ENCODE assay signal across 17 cellular contexts in the genomic region with DNA sequence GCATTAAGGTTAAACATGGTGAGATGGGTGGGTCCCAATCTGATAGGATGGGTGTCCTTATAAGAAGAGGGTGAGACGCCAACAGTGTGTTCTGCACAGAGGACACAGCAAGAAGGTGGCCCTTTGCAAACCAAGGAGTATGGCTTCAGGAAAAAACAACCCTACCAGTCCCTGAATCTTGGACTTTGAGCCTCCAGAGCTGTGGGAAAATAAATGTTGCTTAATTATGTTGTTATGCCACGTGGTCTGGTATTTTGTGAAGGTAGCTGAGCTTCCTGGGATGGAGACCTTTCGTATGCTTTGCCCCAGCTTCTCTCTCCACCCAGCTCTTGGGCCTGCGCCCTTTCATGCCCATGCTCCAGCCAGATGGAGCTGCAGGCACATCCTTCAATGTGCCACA.
DNase-seq lines count a peak whose midpoint lies in the region; ATAC-seq and TF ChIP-seq lines count a peak whose summit lies in the region.
"Had no signal": no experiment of that assay in that cellular context is flagged by ENCODE, and none has a peak within 500 bp of the region (broad histone marks: within the 10 kb centered on the region; RNA-seq: fewer than 3 reads in every experiment).

No MANE protein-coding gene starts in this region.

- peaks cover 91% of the 10 kb centered on the region for H3K4me1 Mint-ChIP-seq in CD4-positive, alpha-beta T cell (ENCODE audit: low read depth)
- peaks cover 80% of the 10 kb centered on the region for H3K4me1 Mint-ChIP-seq in CD8-positive, alpha-beta T cell (ENCODE audit: low read depth)
- no peaks in the 10 kb centered on the region for H3K4me1 Mint-ChIP-seq in osteocyte (ENCODE audit: unreplicated experiment)

- no peaks in the 10 kb centered on the region for H3K36me3 Mint-ChIP-seq in CD4-positive, alpha-beta T cell (ENCODE audit: low read depth)
- no peaks in the 10 kb centered on the region for H3K36me3 Mint-ChIP-seq in CD8-positive, alpha-beta T cell
- H3K36me3 Mint-ChIP-seq in osteocyte (ENCODE audit: unreplicated experiment) = no peaks in the 10 kb centered on the region

- POLR2A ChIA-PET in CD4-positive, alpha-beta T cell (lab: Charles Lee) = interaction anchor here (1.4 kb wide), 1 partner anchor 21 kb away, joined by 3 read pairs; no protein-coding TSS in a partner anchor
- POLR2A ChIA-PET in CD8-positive, alpha-beta T cell (lab: Charles Lee) = no interaction called here

- H3K27me3 ChIP-seq in CD4-positive, alpha-beta T cell (ENCODE audit: control insufficient read depth, insufficient read depth, low read length) = no peaks in the 10 kb centered on the region
- H3K27me3 ChIP-seq in CD8-positive, alpha-beta T cell (ENCODE audit: insufficient read depth, low read length) = no peaks in the 10 kb centered on the region

- TF ChIP-seq CTCF in CD4-positive, alpha-beta T cell (IDR thresholded peaks at IDR 0.05) = no peak
- no peak for TF ChIP-seq CTCF in CD8-positive, alpha-beta T cell (IDR thresholded peaks at IDR 0.05)
- TF ChIP-seq CTCF in osteocyte (IDR thresholded peaks at IDR 0.05) = no peak

- no peaks in the 10 kb centered on the region for H3K9me3 ChIP-seq in CD4-positive, alpha-beta T cell (ENCODE audit: control insufficient read depth, low read length)
- H3K9me3 ChIP-seq in CD8-positive, alpha-beta T cell (ENCODE audit: low read length) = no peaks in the 10 kb centered on the region
- H3K9me3 ChIP-seq: Caco-2 had no signal

- H3K4me3 ChIP-seq in CD8-positive, alpha-beta T cell (ENCODE audit: low read depth, low read length) = no peak overlapping the region

- no peaks in the 10 kb centered on the region for H3K27me3 Mint-ChIP-seq in CD4-positive, alpha-beta T cell
- no peaks in the 10 kb centered on the region for H3K27me3 Mint-ChIP-seq in CD8-positive, alpha-beta T cell (ENCODE audit: low read depth)
- H3K27me3 Mint-ChIP-seq in osteocyte (ENCODE audit: unreplicated experiment) = no peaks in the 10 kb centered on the region

- no peak overlapping the region for H3K27ac ChIP-seq in CD4-positive, alpha-beta T cell (ENCODE audit: low read depth, low read length)
- no peak overlapping the region for H3K27ac ChIP-seq in CD8-positive, alpha-beta T cell (ENCODE audit: low read depth, low read length)

- CTCF ChIA-PET in CD4-positive, alpha-beta T cell (lab: Charles Lee) = interaction anchor here (1.6 kb wide), 1 partner anchor 21 kb away, joined by 4 read pairs; no protein-coding TSS in a partner anchor
- CTCF ChIA-PET in CD8-positive, alpha-beta T cell (lab: Charles Lee) = interaction anchor here (0.5 to 1.7 kb wide), 3 partner anchors 21 to 237 kb away, joined by 3 to 5 read pairs (median 3); no protein-coding TSS in a partner anchor

- no peak for ATAC-seq in CD4-positive, alpha-beta T cell (ENCODE audit: poor library complexity)
- ATAC-seq in CD8-positive, alpha-beta T cell = no peak
- ATAC-seq in HG03521 (IDR thresholded peaks at IDR 0.05; ENCODE audit: unreplicated experiment) = no peak

- no peak for DNase-seq in CD4-positive, alpha-beta T cell
- no peak for DNase-seq in CD8-positive, alpha-beta T cell
- DNase-seq in islet precursor cell (peak; percentile 19), osteocyte (ENCODE audit: extremely low spot score, unreplicated experiment) (peak; percentile 38), KG1 (lab: John Stamatoyannopoulos, UW) (no peak), NAMALWA (ENCODE audit: low spot score) (no peak)
- DNase-seq: ACHN, C1 segment of cervical spinal cord, Caco-2, NCI-H1436, NCI-H1930, NCI-H226, NCI-H524, NCI-H82, OCI-M1, Right ventricle myocardium superior had no signal

- H3K36me3 ChIP-seq in CD8-positive, alpha-beta T cell (ENCODE audit: insufficient read depth, low read length) = no peaks in the 10 kb centered on the region

- H3K4me1 ChIP-seq in CD8-positive, alpha-beta T cell (ENCODE audit: insufficient read depth, low read length) = peaks cover 57% of the 10 kb centered on the region
- H3K4me1 ChIP-seq: Caco-2 had no signal

- H3K4me3 Mint-ChIP-seq in CD4-positive, alpha-beta T cell = peak overlapping the region; percentile 21
- H3K4me3 Mint-ChIP-seq in CD8-positive, alpha-beta T cell = no peak overlapping the region
- H3K4me3 Mint-ChIP-seq in osteocyte (ENCODE audit: unreplicated experiment) = no peak overlapping the region

- H3K27ac Mint-ChIP-seq in CD4-positive, alpha-beta T cell = peak overlapping the region; percentile 85
- H3K27ac Mint-ChIP-seq in CD8-positive, alpha-beta T cell = peak overlapping the region; percentile 64
- H3K27ac Mint-ChIP-seq in osteocyte (ENCODE audit: unreplicated experiment) = no peak overlapping the region

- intact Hi-C loops in CD4-positive, alpha-beta T cell (cut with DNase I, micrococcal nuclease) = loop anchor here in 1 of 2 experiments (10.0 kb wide), 1 partner anchor 686 kb away; a partner anchor contains a TSS
- intact Hi-C loops in CD8-positive, alpha-beta T cell (cut with DNase I, micrococcal nuclease) = no loop called here

- no peaks in the 10 kb centered on the region for H3K9me3 Mint-ChIP-seq in CD4-positive, alpha-beta T cell
- no peaks in the 10 kb centered on the region for H3K9me3 Mint-ChIP-seq in CD8-positive, alpha-beta T cell
- no peaks in the 10 kb centered on the region for H3K9me3 Mint-ChIP-seq in osteocyte (ENCODE audit: unreplicated experiment)

Comparison
In these comparisons a context has a peak if more than half of its experiments do, and no peak if none do; other contexts are left out.
1. DNase-seq: peak in islet precursor cell (single experiment) and osteocyte (single experiment); none in CD4-positive, alpha-beta T cell (0 of 10), CD8-positive, alpha-beta T cell (0 of 7), KG1 (single experiment) and NAMALWA (single experiment).